ENCODE assay signal across 18 cellular contexts in genomic region chr12:25236190-25236589, GRCh38. TPM values are rescaled to one million over a fixed set of nuclear protein-coding genes. Genes with fewer than 3 reads are reported as not detected.
A peak's percentile ranks its signal among the peaks of the same experiment; 100 is the strongest.
DNase-seq lines count a peak whose midpoint lies in the region; ATAC-seq, FAIRE-seq and TF ChIP-seq lines count a peak whose summit lies in the region.
"Had no signal": no experiment of that assay in that cellular context is flagged by ENCODE, and none has a peak within 500 bp of the region (broad histone marks: within the 10 kb centered on the region; RNA-seq: fewer than 3 reads in every experiment).

No MANE protein-coding gene starts in this region.

- H3K27ac Mint-ChIP-seq in astrocyte (ENCODE audit: unreplicated experiment): peak overlapping the region; percentile 5
- H3K27ac Mint-ChIP-seq: activated naive CD8-positive, alpha-beta T cell treated with anti-CD3 and anti-CD28 coated beads, Interleukin-2, amount 10 ng/mL, durations not matched to agents 7 days and 5 days; B cell; dendritic cell treated with granulocyte-macrophage colony-stimulating factor and Interleukin-4, amounts not matched to agents 40 ng/mL and 50 ng/mL, for 4 days had no signal

- H3K36me3 Mint-ChIP-seq in astrocyte (ENCODE audit: low read depth, unreplicated experiment): no peaks in the 10 kb centered on the region

- H4K20me1 ChIP-seq in astrocyte (ENCODE audit: insufficient read depth, low read length): peaks cover 30% of the 10 kb centered on the region

- H3K9me3 Mint-ChIP-seq in astrocyte (ENCODE audit: unreplicated experiment): no peaks in the 10 kb centered on the region
- H3K9me3 Mint-ChIP-seq: activated naive CD8-positive, alpha-beta T cell treated with anti-CD3 and anti-CD28 coated beads, Interleukin-2, amount 10 ng/mL, durations not matched to agents 7 days and 5 days; dendritic cell treated with granulocyte-macrophage colony-stimulating factor and Interleukin-4, amounts not matched to agents 40 ng/mL and 50 ng/mL, for 4 days; H9; naive thymus-derived CD8-positive, alpha-beta T cell had no signal

- no peak overlapping the region for H3K4me2 ChIP-seq in astrocyte (ENCODE audit: low read length)

- H3K4me3 ChIP-seq in ACC112 (ENCODE audit: low read depth, low read length): no peak overlapping the region
- no peak overlapping the region for H3K4me3 ChIP-seq in astrocyte (ENCODE audit: insufficient read depth, low read depth, low read length)
- H3K4me3 ChIP-seq in body of pancreas: no peak overlapping the region
- H3K4me3 ChIP-seq: tibial artery had no signal

- peak; percentile 22 for DNase-seq in GM03348 (ENCODE audit: low spot score)
- DNase-seq in astrocyte (ENCODE audit: low read depth): peak; percentile 41
- DNase-seq in left ventricle myocardium superior: no peak
- no peak for DNase-seq in activated CD4-positive, alpha-beta T cell treated with anti-CD3 and anti-CD28 coated beads, Interleukin-2, amount 50 U/mL, for 4 hours
- no peak for DNase-seq in body of pancreas
- no peak for DNase-seq in putamen (ENCODE audit: low spot score)
- DNase-seq: activated CD4-positive, CD25-positive, alpha-beta regulatory T cell treated with anti-CD3 and anti-CD28 coated beads, Interleukin-2, amount 50 U/mL, for 72 hours; activated naive CD8-positive, alpha-beta T cell treated with anti-CD3 and anti-CD28 coated beads, Interleukin-2, amount 10 ng/mL, durations not matched to agents 7 days and 5 days; H9; hypothalamus; naive thymus-derived CD8-positive, alpha-beta T cell; stimulated activated CD4-positive, alpha-beta T cell treated with anti-CD3 and anti-CD28 coated beads, Interleukin-1b, Interleukin-23, amount 100 ng/mL, for 48 hours; T-helper 2 cell; tibial artery had no signal

- TF ChIP-seq CTCF in astrocyte (IDR thresholded peaks at IDR 0.05; ENCODE audit: insufficient read depth, low read depth, low read length) (no peak), body of pancreas (IDR thresholded peaks at IDR 0.05) (no peak)

- FAIRE-seq in astrocyte (lab: Jason Lieb, UNC): no peak

- no peak for TF ChIP-seq POLR2A in body of pancreas (IDR thresholded peaks at IDR 0.05)

- H3K4me1 ChIP-seq in ACC112 (ENCODE audit: control insufficient read depth, insufficient read depth, low read length, unreplicated experiment) (peaks cover 12% of the 10 kb centered on the region), astrocyte (ENCODE audit: insufficient read depth, low read length) (peaks cover 5% of the 10 kb centered on the region), body of pancreas (no peaks in the 10 kb centered on the region)

- peaks cover 6% of the 10 kb centered on the region for H3K36me3 ChIP-seq in ACC112 (ENCODE audit: insufficient read depth, low read length)
- H3K36me3 ChIP-seq in astrocyte (ENCODE audit: insufficient read depth, low read length): peaks cover 3% of the 10 kb centered on the region
- H3K36me3 ChIP-seq in body of pancreas (replicated peaks in 1 of 2; ENCODE audit: insufficient read depth in 1 of 2, low read depth in 2 of 2): peaks cover 0 to 4% of the 10 kb centered on the region in 2 donors

- H3K27me3 ChIP-seq in ACC112 (ENCODE audit: insufficient read depth, low read length) (no peaks in the 10 kb centered on the region), astrocyte (ENCODE audit: insufficient read depth, low read length) (no peaks in the 10 kb centered on the region), body of pancreas (no peaks in the 10 kb centered on the region)
- H3K27me3 ChIP-seq: tibial artery had no signal

- ATAC-seq in left ventricle myocardium superior: peak; percentile 62
- no peak for ATAC-seq in GM19455 (IDR thresholded peaks at IDR 0.05; ENCODE audit: unreplicated experiment)
- ATAC-seq in body of pancreas: no peak
- ATAC-seq: naive thymus-derived CD8-positive, alpha-beta T cell had no signal

- H3K27me3 Mint-ChIP-seq in astrocyte (ENCODE audit: low read depth, unreplicated experiment): no peaks in the 10 kb centered on the region
- H3K27me3 Mint-ChIP-seq: activated naive CD8-positive, alpha-beta T cell treated with anti-CD3 and anti-CD28 coated beads, Interleukin-2, amount 10 ng/mL, durations not matched to agents 7 days and 5 days; B cell; dendritic cell treated with granulocyte-macrophage colony-stimulating factor and Interleukin-4, amounts not matched to agents 40 ng/mL and 50 ng/mL, for 4 days; naive thymus-derived CD8-positive, alpha-beta T cell had no signal

- H3K4me3 Mint-ChIP-seq in astrocyte (ENCODE audit: unreplicated experiment): no peak overlapping the region
- H3K4me3 Mint-ChIP-seq: activated naive CD8-positive, alpha-beta T cell treated with anti-CD3 and anti-CD28 coated beads, Interleukin-2, amount 10 ng/mL, durations not matched to agents 7 days and 5 days; B cell; dendritic cell treated with granulocyte-macrophage colony-stimulating factor and Interleukin-4, amounts not matched to agents 40 ng/mL and 50 ng/mL, for 4 days; H9; naive thymus-derived CD8-positive, alpha-beta T cell had no signal

- H3K79me2 ChIP-seq in ACC112 (ENCODE audit: control insufficient read depth, insufficient read depth, low read length, unreplicated experiment) (peaks cover 28% of the 10 kb centered on the region), astrocyte (ENCODE audit: insufficient read depth, low read length) (peaks cover 69% of the 10 kb centered on the region)

- H3K27ac ChIP-seq in ACC112 (ENCODE audit: low read depth, low read length) (peak overlapping the region; percentile 13), astrocyte (ENCODE audit: low read depth, low read length) (no peak overlapping the region), body of pancreas (no peak overlapping the region)
- H3K27ac ChIP-seq: tibial artery had no signal

- H3K9ac ChIP-seq in astrocyte (ENCODE audit: low read length): no peak overlapping the region

- H3K4me1 Mint-ChIP-seq in astrocyte (ENCODE audit: low read depth, unreplicated experiment): peaks cover 19% of the 10 kb centered on the region
- H3K4me1 Mint-ChIP-seq: H9 had no signal

- 65 to 69% methylated on average over 1 of the region's 1 CpG for WGBS in body of pancreas, 2 donors

- intact Hi-C loops in left ventricle myocardium superior (cut with micrococcal nuclease) (no loop called here), body of pancreas (cut with DNase I) (no loop called here)

- H2AFZ ChIP-seq in ACC112 (ENCODE audit: low read length, unreplicated experiment) (no peak overlapping the region), astrocyte (ENCODE audit: low read depth, low read length) (no peak overlapping the region)

- H3K9me3 ChIP-seq in astrocyte (ENCODE audit: insufficient read depth, low read depth, low read length) (no peaks in the 10 kb centered on the region), body of pancreas (no peaks in the 10 kb centered on the region)
- H3K9me3 ChIP-seq: tibial artery had no signal

RNA-seq across cellular contexts. Expression of gene KRAS, which starts 14.5 kb away (rescaled TPM):
- total RNA-seq in astrocyte (32.3 and 40.3 TPM in 2 replicates), left ventricle myocardium superior (12.1 TPM), body of pancreas (1 to 10 TPM; 5.9 to 8.3 TPM)

RNA-seq across cellular contexts. Expression of gene ETFRF1, which starts 41.2 kb away (rescaled TPM):
- total RNA-seq in astrocyte (6.7 and 9.2 TPM in 2 replicates), left ventricle myocardium superior (67.7 TPM), body of pancreas (10 to 100 TPM; 12.5 to 24.9 TPM)

RNA-seq across cellular contexts. Expression of gene DNAI7, which starts 41.2 kb away (rescaled TPM):
- total RNA-seq in astrocyte: 0.23 TPM in 1 of 2 replicates, not detected in the other
- total RNA-seq in left ventricle myocardium superior: 0.89 TPM
- total RNA-seq in body of pancreas: under 1 TPM in 1 of 2 donors, not detected in 1; 0.26 TPM
- total RNA-seq: H9 had no signal

Comparison
In these comparisons a context has a peak if more than half of its experiments do, and no peak if none do; other contexts are left out.
1. DNase-seq: peak in GM03348 (single experiment) and astrocyte (single experiment); none in left ventricle myocardium superior (single experiment), activated CD4-positive, alpha-beta T cell treated with anti-CD3 and anti-CD28 coated beads, Interleukin-2, amount 50 U/mL, for 4 hours (0 of 2), body of pancreas (0 of 4) and putamen (single experiment).